In genomic region chr2:222042666-222043065, GRCh38 we compare ENCODE assay signal across 29 cellular contexts.
"Had no signal": no experiment of that assay in that cellular context is flagged by ENCODE, and none has a peak within 500 bp of the region (broad histone marks: within the 10 kb centered on the region; RNA-seq: fewer than 3 reads in every experiment).

No MANE protein-coding gene starts in this region.

- ATAC-seq: left colon; left lung; lower lobe of right lung; natural killer cell; right lobe of liver; stimulated activated naive B cell treated with anti-CD40 and anti-IgM and Interleukin-4, amounts not matched to agents 10 μg/mL and 1 μg/mL and 100 μg/mL, for 72 hours; stimulated activated naive CD8-positive, alpha-beta T cell treated with anti-CD3 and anti-CD28 coated beads, Interleukin-15, Interleukin-2, amounts not matched to agents 100 U/mL and 50 U/mL, for 24 hours had no signal

- H3K36me3 ChIP-seq: left lung, lower lobe of right lung, neural progenitor cell, neutrophil, right atrium auricular region, right lobe of liver, stomach, thyroid gland, transverse colon, upper lobe of left lung, vagina had no signal

- DNase-seq: immature natural killer cell; kidney; left colon; left lung; lower lobe of right lung; mammary epithelial cell; mesendoderm; naive B cell; natural killer cell; nephron progenitor cell; occipital lobe; right lobe of liver; stimulated activated CD4-positive, alpha-beta T cell treated with anti-CD3 and anti-CD28 coated beads, Interleukin-1b, Interleukin-23, amount 100 ng/mL, for 48 hours; stimulated activated CD4-positive, alpha-beta T cell treated with anti-CD3 and anti-CD28 coated beads, Interleukin-2, amount 100 ng/mL, for 48 hours; stimulated activated CD4-positive, alpha-beta T cell treated with anti-CD3 and anti-CD28 coated beads, Interleukin-4, amount 100 ng/mL, for 4 hours; stimulated activated naive B cell treated with anti-CD40 and anti-IgM and Interleukin-4, amounts not matched to agents 10 μg/mL and 1 μg/mL and 100 μg/mL, for 72 hours; stimulated activated naive CD8-positive, alpha-beta T cell treated with anti-CD3 and anti-CD28 coated beads, Interleukin-15, Interleukin-2, amounts not matched to agents 100 U/mL and 50 U/mL, for 24 hours; stomach; testis; thyroid gland; transverse colon; upper lobe of left lung had no signal

- H3K27me3 ChIP-seq: left lung, neutrophil, right atrium auricular region, right lobe of liver, stomach, testis, thyroid gland, transverse colon, upper lobe of left lung, vagina had no signal

- FAIRE-seq: islet of Langerhans, kidney had no signal

- H3K27ac ChIP-seq: left lung, lower lobe of right lung, neural progenitor cell, neutrophil, parathyroid adenoma, right atrium auricular region, right lobe of liver, testis, thyroid gland, transverse colon, upper lobe of left lung, vagina had no signal

- H3K9me3 ChIP-seq: left lung, lower lobe of right lung, neutrophil, right atrium auricular region, right lobe of liver, stomach, testis, thyroid gland, transverse colon, upper lobe of left lung, vagina had no signal

- H3K4me3 ChIP-seq: left lung, lower lobe of right lung, neural progenitor cell, right atrium auricular region, right lobe of liver, smooth muscle cell, stomach, testis, thyroid gland, transverse colon, upper lobe of left lung, vagina had no signal

- H3K4me1 ChIP-seq: left lung, lower lobe of right lung, parathyroid adenoma, right atrium auricular region, right lobe of liver, testis, thyroid gland, vagina had no signal
